Comparison of ENCODE assay signal across 8 cellular contexts in genomic region chr7:1027285-1028043, GRCh38. TPM values are rescaled to one million over a fixed set of nuclear protein-coding genes. Genes with fewer than 3 reads are reported as not detected.
A peak's percentile ranks its signal among the peaks of the same experiment; 100 is the strongest.
DNase-seq lines count a peak whose midpoint lies in the region; ATAC-seq, FAIRE-seq and TF ChIP-seq lines count a peak whose summit lies in the region.

No MANE protein-coding gene starts in this region.

- CTCF ChIA-PET in AG04450 (lab: Charles Lee), result interaction anchor here (2.5 kb wide), 1 partner anchor 35 kb away, joined by 10 read pairs; no protein-coding TSS in a partner anchor

- H3K4me3 ChIP-seq in AG04450 (ENCODE audit: low read depth, low read length), result peak overlapping the region; percentile 65
- H3K4me3 ChIP-seq in HUES64 (ENCODE audit: low read length), result peak overlapping the region; percentile 72
- peak overlapping the region; percentile 39 for H3K4me3 ChIP-seq in iPS-18a (ENCODE audit: low read length)
- H3K4me3 ChIP-seq in small intestine (ENCODE audit: low read depth in 1 of 2, low read length in 2 of 2), result peak overlapping the region; percentile 62 to 67

- ATAC-seq in GM18868 (IDR thresholded peaks at IDR 0.05; ENCODE audit: unreplicated experiment), result peak; percentile 1
- no peak for ATAC-seq in HG03095 (IDR thresholded peaks at IDR 0.05; ENCODE audit: unreplicated experiment)

- TF ChIP-seq CTCF in AG04450 (IDR thresholded peaks at IDR 0.05; ENCODE audit: low read depth, low read length) (no peak), GM20000 (IDR thresholded peaks at IDR 0.05; ENCODE audit: extremely low read depth, missing control alignments) (no peak)

- H3K27me3 ChIP-seq in AG04450 (ENCODE audit: control insufficient read depth, insufficient read depth, low read length), result no peaks in the 10 kb centered on the region
- no peaks in the 10 kb centered on the region for H3K27me3 ChIP-seq in HUES64 (ENCODE audit: insufficient read depth, low read length)
- H3K27me3 ChIP-seq in iPS-18a (ENCODE audit: control insufficient read depth, insufficient read depth, low read length), result peaks cover 9% of the 10 kb centered on the region
- H3K27me3 ChIP-seq in small intestine (ENCODE audit: control insufficient read depth in 2 of 2, insufficient read depth in 2 of 2, low read length in 2 of 2), result no peaks in the 10 kb centered on the region

- 9% methylated on average over 68 of the region's 68 CpGs for WGBS in HUES64
- 29 to 58% (median 48%) methylated on average over 53 to 68 of the region's 68 CpGs for WGBS in small intestine, 3 donors

- peaks cover 2% of the 10 kb centered on the region; the same call in 1 of the 2 replicates for H3K4me1 ChIP-seq in HUES64 (ENCODE audit: insufficient read depth, low read length)
- H3K4me1 ChIP-seq in iPS-18a (ENCODE audit: control insufficient read depth, low read depth, low read length), result no peaks in the 10 kb centered on the region
- H3K4me1 ChIP-seq in small intestine (ENCODE audit: control insufficient read depth in 2 of 2, insufficient read depth in 1 of 2, low read depth in 1 of 2, low read length in 1 of 2), result peaks cover 1 to 3% of the 10 kb centered on the region in 2 donors

- H3K9ac ChIP-seq in HUES64 (ENCODE audit: low read depth, low read length) (peak overlapping the region; percentile 79), iPS-18a (ENCODE audit: low read length) (peak overlapping the region; percentile 28)

- H3K27ac ChIP-seq in AG04450 (ENCODE audit: low read depth, low read length), result no peak overlapping the region
- no peak overlapping the region; the same call in 1 of the 2 replicates for H3K27ac ChIP-seq in HUES64 (ENCODE audit: low read depth, low read length)
- peak overlapping the region; percentile 91 for H3K27ac ChIP-seq in angular gyrus (ENCODE audit: low read depth, low read length)
- no peak overlapping the region for H3K27ac ChIP-seq in iPS-18a (ENCODE audit: low read length)
- peak overlapping the region in 1 of 2 donors; percentile 13 for H3K27ac ChIP-seq in small intestine (ENCODE audit: low read depth in 1 of 2, low read length in 1 of 2)

- DNase-seq in AG04450 (ENCODE audit: low read depth, low spot score) (peak; percentile 10), small intestine (no peak), GM20000 (ENCODE audit: low spot score) (no peak)

- H3K9me3 ChIP-seq in AG04450 (ENCODE audit: control insufficient read depth, insufficient read depth, low read length), result peaks cover 4% of the 10 kb centered on the region; the same call in 1 of the 2 replicates
- H3K9me3 ChIP-seq in HUES64 (ENCODE audit: insufficient read depth, low read depth, low read length), result no peaks in the 10 kb centered on the region
- no peaks in the 10 kb centered on the region for H3K9me3 ChIP-seq in iPS-18a (ENCODE audit: control insufficient read depth, low read depth, low read length)
- H3K9me3 ChIP-seq in small intestine (ENCODE audit: control insufficient read depth, low read depth), result no peaks in the 10 kb centered on the region

- H3K36me3 ChIP-seq in HUES64 (ENCODE audit: insufficient read depth, low read length) (peaks cover 11% of the 10 kb centered on the region; the same call in 1 of the 2 replicates), iPS-18a (ENCODE audit: control insufficient read depth, low read depth, low read length) (peaks cover 4% of the 10 kb centered on the region), small intestine (ENCODE audit: control insufficient read depth in 2 of 2, insufficient read depth in 2 of 2, low read length in 2 of 2) (no peaks in the 10 kb centered on the region)

- POLR2A ChIA-PET in AG04450 (lab: Yijun Ruan, JAX), result interaction anchor here (0.9 to 1.6 kb wide), 2 partner anchors 17 to 31 kb away, joined by 3 read pairs; partner anchors contain the start of gene GPR146

- FAIRE-seq in small intestine (lab: Jason Lieb, UNC), result no peak

RNA-seq across cellular contexts. Expression of gene GPR146, which starts 16.9 kb away (rescaled TPM):
- polyA plus RNA-seq in AG04450 (2011; rRNA removed), result 0.50 and 0.69 TPM in 2 replicates
- polyA minus RNA-seq in AG04450 (2011; rRNA and poly(A)+ RNA removed), result 0.09 TPM in 1 of 2 replicates, not detected in the other
- polyA plus RNA-seq in HUES64 (2013, experiment 1 of 2), result 0.60 TPM
- polyA plus RNA-seq in HUES64 (2013, experiment 2 of 2), result 1.3 TPM
- polyA plus RNA-seq in small intestine, result 10 to 100 TPM in 1 of 3 donors, 1 to 10 TPM in 2; 1.1 to 13.4 (median 1.1) TPM

RNA-seq across cellular contexts. Expression of gene CYP2W1, which starts 44.5 kb away (rescaled TPM):
- polyA plus RNA-seq in AG04450 (2011; rRNA removed) (not detected in 2 replicates), small intestine (1 to 10 TPM in 1 of 3 donors, under 1 TPM in 2; 0.81 to 1.4 (median 0.89) TPM)
- not detected in 2 replicates for polyA minus RNA-seq in AG04450 (2011; rRNA and poly(A)+ RNA removed)
- not detected for polyA plus RNA-seq in HUES64 (2013, experiment 1 of 2)
- not detected for polyA plus RNA-seq in HUES64 (2013, experiment 2 of 2)

RNA-seq across cellular contexts. Expression of gene COX19, which starts 52.1 kb away (rescaled TPM):
- polyA plus RNA-seq in AG04450 (2011; rRNA removed), result 6.5 and 6.8 TPM in 2 replicates
- polyA minus RNA-seq in AG04450 (2011; rRNA and poly(A)+ RNA removed), result 3.3 and 5.3 TPM in 2 replicates
- 5.8 TPM for polyA plus RNA-seq in HUES64 (2013, experiment 1 of 2)
- 7.0 TPM for polyA plus RNA-seq in HUES64 (2013, experiment 2 of 2)
- polyA plus RNA-seq in small intestine, result 10 to 100 TPM in 1 of 3 donors, 1 to 10 TPM in 2; 8.9 to 10.6 (median 8.9) TPM
